Comparison of ENCODE assay signal across 12 cellular contexts in genomic region chr9:92290785-92291429, GRCh38. TPM values are rescaled to one million over a fixed set of nuclear protein-coding genes. Genes with fewer than 3 reads are reported as not detected.
DNase-seq lines count a peak whose midpoint lies in the region; ATAC-seq, FAIRE-seq and TF ChIP-seq lines count a peak whose summit lies in the region.
"Had no signal": no experiment of that assay in that cellular context is flagged by ENCODE, and none has a peak within 500 bp of the region (broad histone marks: within the 10 kb centered on the region; RNA-seq: fewer than 3 reads in every experiment).

No MANE protein-coding gene starts in this region.

- no peaks in the 10 kb centered on the region for H3K27me3 Mint-ChIP-seq in activated CD4-positive, alpha-beta memory T cell treated with anti-CD3 and anti-CD28 coated beads for 36 hours

- H3K4me2 ChIP-seq in DOHH2 (ENCODE audit: low read length) (peak overlapping the region; percentile 83), keratinocyte (ENCODE audit: control insufficient read depth, extremely low read depth, insufficient read depth, low read depth, low read length) (peak overlapping the region; percentile 93)

- TF ChIP-seq CTCF in DOHH2 (IDR thresholded peaks at IDR 0.05; ENCODE audit: low read depth, low read length, poor library complexity, severe bottlenecking), result no peak
- TF ChIP-seq CTCF in keratinocyte (optimal IDR thresholded peaks at IDR 0.05 in 1 of 3, IDR thresholded peaks at IDR 0.05 in 1 of 3, conservative IDR thresholded peaks at IDR 0.05 in 1 of 3; ENCODE audit: extremely low read depth in 1 of 3, insufficient read depth in 2 of 3, low read length in 3 of 3), result no peak

- H3K4me1 ChIP-seq in ACC112 (ENCODE audit: control insufficient read depth, insufficient read depth, low read length, unreplicated experiment) (peaks cover 35% of the 10 kb centered on the region), DOHH2 (ENCODE audit: control insufficient read depth, low read length) (peaks cover 51% of the 10 kb centered on the region), keratinocyte (ENCODE audit: control insufficient read depth, extremely low read depth, insufficient read depth, low read length) (peaks cover 36% of the 10 kb centered on the region)

- peak overlapping the region; percentile 10; the same call in 1 of the 2 replicates for H3K27ac ChIP-seq in ACC112 (ENCODE audit: low read depth, low read length)
- H3K27ac ChIP-seq in DOHH2 (ENCODE audit: low read depth, low read length), result no peak overlapping the region
- H3K27ac ChIP-seq in keratinocyte (ENCODE audit: control insufficient read depth, insufficient read depth, low read length), result no peak overlapping the region
- H3K27ac ChIP-seq: esophagus squamous epithelium, spleen had no signal

- H3K4me1 Mint-ChIP-seq in activated CD4-positive, alpha-beta memory T cell treated with anti-CD3 and anti-CD28 coated beads for 36 hours (ENCODE audit: low read depth), result peaks cover 53% of the 10 kb centered on the region

- H3K9me3 Mint-ChIP-seq in activated CD4-positive, alpha-beta memory T cell treated with anti-CD3 and anti-CD28 coated beads for 36 hours, result no peaks in the 10 kb centered on the region

- H3K9me2 ChIP-seq in DOHH2 (replicated peaks; ENCODE audit: control insufficient read depth, low read length), result no peaks in the 10 kb centered on the region

- H3K9me3 ChIP-seq in DOHH2 (ENCODE audit: control insufficient read depth, insufficient read depth, low read length) (no peaks in the 10 kb centered on the region), keratinocyte (ENCODE audit: control insufficient read depth, low read depth, low read length) (no peaks in the 10 kb centered on the region)
- H3K9me3 ChIP-seq: esophagus squamous epithelium, spleen had no signal

- H3K27me3 ChIP-seq in ACC112 (ENCODE audit: insufficient read depth, low read length) (no peaks in the 10 kb centered on the region), DOHH2 (ENCODE audit: control insufficient read depth, low read length) (no peaks in the 10 kb centered on the region), keratinocyte (ENCODE audit: control insufficient read depth, extremely low read depth, insufficient read depth, low read length) (no peaks in the 10 kb centered on the region)
- H3K27me3 ChIP-seq: esophagus squamous epithelium, spleen had no signal

- intact Hi-C loops in activated CD4-positive, alpha-beta memory T cell treated with anti-CD3 and anti-CD28 coated beads for 36 hours (cut with micrococcal nuclease), result no loop called here

- peak overlapping the region; percentile 21 for H3K27ac Mint-ChIP-seq in activated CD4-positive, alpha-beta memory T cell treated with anti-CD3 and anti-CD28 coated beads for 36 hours

- H4K20me1 ChIP-seq in DOHH2 (ENCODE audit: control insufficient read depth, insufficient read depth, low read depth, low read length) (peaks cover 19% of the 10 kb centered on the region; the same call in 1 of the 2 replicates), keratinocyte (ENCODE audit: control insufficient read depth, extremely low read depth, insufficient read depth, low read length) (peaks cover 24% of the 10 kb centered on the region)

- CTCF ChIA-PET in activated CD4-positive, alpha-beta memory T cell treated with anti-CD3 and anti-CD28 coated beads for 36 hours (lab: Charles Lee), result interaction anchor here (1.0 kb wide), 1 partner anchor 473 kb away, joined by 3 read pairs; no protein-coding TSS in a partner anchor

- H3K9me1 ChIP-seq in keratinocyte (ENCODE audit: control insufficient read depth, extremely low read depth, insufficient read depth, low read length), result no peaks in the 10 kb centered on the region

- H3K79me2 ChIP-seq in ACC112 (ENCODE audit: control insufficient read depth, insufficient read depth, low read length, unreplicated experiment) (peaks cover 71% of the 10 kb centered on the region), DOHH2 (ENCODE audit: control insufficient read depth, low read length) (peaks cover 96% of the 10 kb centered on the region), keratinocyte (ENCODE audit: control insufficient read depth, insufficient read depth, low read length) (peaks cover 73% of the 10 kb centered on the region)

- POLR2A ChIA-PET in activated CD4-positive, alpha-beta memory T cell treated with anti-CD3 and anti-CD28 coated beads for 36 hours (lab: Charles Lee), result interaction anchor here (1.3 kb wide), 1 partner anchor 35 kb away, joined by 3 read pairs; the partner anchor contains the start of gene CENPP

- no peak overlapping the region for H3K9ac ChIP-seq in keratinocyte (ENCODE audit: control insufficient read depth, extremely low read depth, insufficient read depth, low read length)

- dilution Hi-C loops in keratinocyte (cut with MboI; ENCODE audit: extremely low pct_ligation_motif_present, low sequenced_read_pairs), result no loop called here

- H3K36me3 Mint-ChIP-seq in activated CD4-positive, alpha-beta memory T cell treated with anti-CD3 and anti-CD28 coated beads for 36 hours, result peaks cover 47% of the 10 kb centered on the region

- DNase-seq in activated CD4-positive, alpha-beta memory T cell treated with anti-CD3 and anti-CD28 coated beads for 36 hours, result no peak
- DNase-seq in keratinocyte (ENCODE audit: low read depth, low spot score) (no peak), GM19240 (ENCODE audit: insufficient read length, low spot score) (no peak), COLO668 (lab: John Stamatoyannopoulos, UW; ENCODE audit: unreplicated experiment) (no peak)
- DNase-seq: COR-L47, esophagus squamous epithelium, NCI-H1436, spleen had no signal

- H2AFZ ChIP-seq in ACC112 (ENCODE audit: low read length, unreplicated experiment), result no peak overlapping the region
- no peak overlapping the region for H2AFZ ChIP-seq in keratinocyte (ENCODE audit: control insufficient read depth, low read length)

- H3K36me3 ChIP-seq in ACC112 (ENCODE audit: insufficient read depth, low read length) (peaks cover 29% of the 10 kb centered on the region), DOHH2 (ENCODE audit: control insufficient read depth, low read length) (peaks cover 84% of the 10 kb centered on the region), keratinocyte (ENCODE audit: control insufficient read depth in 2 of 2, extremely low read depth in 1 of 2, insufficient read depth in 2 of 2, low read length in 2 of 2) (peaks cover 3 to 29% of the 10 kb centered on the region in 2 experiments)

- H3K4me3 Mint-ChIP-seq in activated CD4-positive, alpha-beta memory T cell treated with anti-CD3 and anti-CD28 coated beads for 36 hours, result peak overlapping the region; percentile 24

- ATAC-seq in GM18511 (IDR thresholded peaks at IDR 0.05; ENCODE audit: unreplicated experiment), result no peak
- ATAC-seq in GM21737 (IDR thresholded peaks at IDR 0.05; ENCODE audit: unreplicated experiment), result no peak

- peaks cover 17% of the 10 kb centered on the region for H3F3A ChIP-seq in DOHH2 (ENCODE audit: control insufficient read depth, insufficient read depth)

- FAIRE-seq in keratinocyte (lab: Jason Lieb, UNC), result no peak

- H3K4me3 ChIP-seq in ACC112 (ENCODE audit: low read depth, low read length) (peak overlapping the region; percentile 90), DOHH2 (ENCODE audit: low read length) (peak overlapping the region; percentile 80), keratinocyte (ENCODE audit: control insufficient read depth in 2 of 3, extremely low read depth in 1 of 3, insufficient read depth in 2 of 3, low read depth in 1 of 3, low read length in 3 of 3) (peak overlapping the region in 1 of 3 experiments; percentile 78)
- H3K4me3 ChIP-seq: esophagus squamous epithelium, spleen had no signal

RNA-seq across cellular contexts. Expression of gene IARS1, which starts 2.6 kb away (rescaled TPM):
- total RNA-seq in activated CD4-positive, alpha-beta memory T cell treated with anti-CD3 and anti-CD28 coated beads for 36 hours, result 100 to 1,000 TPM; 212 to 222 TPM
- polyA plus RNA-seq in keratinocyte, result 60.1 to 88.4 TPM (median 82.4 TPM) in 3 replicates
- 95.9 TPM for polyA plus RNA-seq in keratinocyte (2011; ENCODE audit: low read depth)
- 62.1 and 101 TPM in 2 replicates for polyA plus RNA-seq in keratinocyte (2011; cell fraction: cytosol; rRNA removed)
- 162 and 172 TPM in 2 replicates for polyA plus RNA-seq in keratinocyte (2011; cell fraction: nucleus; rRNA removed)
- 99.2 and 114 TPM in 2 replicates for polyA plus RNA-seq in keratinocyte (2012; ENCODE audit: low replicate concordance)
- polyA minus RNA-seq in keratinocyte, result 94.9 to 250 TPM (median 106 TPM) in 3 replicates
- polyA minus RNA-seq in keratinocyte (2011; cell fraction: cytosol; rRNA and poly(A)+ RNA removed), result 83.6 TPM
- 108 and 238 TPM in 2 replicates for polyA minus RNA-seq in keratinocyte (2011; cell fraction: nucleus; rRNA and poly(A)+ RNA removed)

RNA-seq across cellular contexts. Expression of gene NOL8, which starts 34.2 kb away (rescaled TPM):
- 10 to 100 TPM; 45.6 to 47.1 TPM for total RNA-seq in activated CD4-positive, alpha-beta memory T cell treated with anti-CD3 and anti-CD28 coated beads for 36 hours
- polyA plus RNA-seq in keratinocyte, result 18.8 to 28.9 TPM (median 20.2 TPM) in 3 replicates
- 53.0 TPM for polyA plus RNA-seq in keratinocyte (2011; ENCODE audit: low read depth)
- polyA plus RNA-seq in keratinocyte (2011; cell fraction: cytosol; rRNA removed), result 10.6 and 14.5 TPM in 2 replicates
- 40.5 and 59.0 TPM in 2 replicates for polyA plus RNA-seq in keratinocyte (2011; cell fraction: nucleus; rRNA removed)
- 21.2 and 25.5 TPM in 2 replicates for polyA plus RNA-seq in keratinocyte (2012; ENCODE audit: low replicate concordance)
- 2.7 to 50.9 TPM (median 19.1 TPM) in 3 replicates for polyA minus RNA-seq in keratinocyte
- 14.4 TPM for polyA minus RNA-seq in keratinocyte (2011; cell fraction: cytosol; rRNA and poly(A)+ RNA removed)
- polyA minus RNA-seq in keratinocyte (2011; cell fraction: nucleus; rRNA and poly(A)+ RNA removed), result 25.6 and 50.8 TPM in 2 replicates

RNA-seq across cellular contexts. Expression of gene CENPP, which starts 34.8 kb away (rescaled TPM):
- total RNA-seq in activated CD4-positive, alpha-beta memory T cell treated with anti-CD3 and anti-CD28 coated beads for 36 hours, result 10 to 100 TPM; 21.8 to 23.5 TPM
- polyA plus RNA-seq in keratinocyte, result 2.8 to 6.7 TPM (median 3.3 TPM) in 3 replicates
- polyA plus RNA-seq in keratinocyte (2011; ENCODE audit: low read depth), result 1.3 TPM
- 3.3 and 4.6 TPM in 2 replicates for polyA plus RNA-seq in keratinocyte (2011; cell fraction: cytosol; rRNA removed)
- 1.5 and 2.0 TPM in 2 replicates for polyA plus RNA-seq in keratinocyte (2011; cell fraction: nucleus; rRNA removed)
- polyA plus RNA-seq in keratinocyte (2012; ENCODE audit: low replicate concordance), result 2.7 and 4.6 TPM in 2 replicates
- polyA minus RNA-seq in keratinocyte, result 0.75 to 3.0 TPM (median 2.0 TPM) in 3 replicates
- polyA minus RNA-seq in keratinocyte (2011; cell fraction: cytosol; rRNA and poly(A)+ RNA removed), result 2.5 TPM
- 1.2 and 7.8 TPM in 2 replicates for polyA minus RNA-seq in keratinocyte (2011; cell fraction: nucleus; rRNA and poly(A)+ RNA removed)
